Comparison of ENCODE assay signal across 8 cellular contexts in genomic region chr4:76213415-76214268, GRCh38. TPM values are rescaled to one million over a fixed set of nuclear protein-coding genes. Genes with fewer than 3 reads are reported as not detected.
A peak's percentile ranks its signal among the peaks of the same experiment; 100 is the strongest.
DNase-seq lines count a peak whose midpoint lies in the region; ATAC-seq, FAIRE-seq and TF ChIP-seq lines count a peak whose summit lies in the region.

SCARB2 (minus strand) TSS chr4:76213824; CDS start chr4:76213543, 281 bp downstream.

- in situ Hi-C loops in KBM-7 (cut with MboI; ENCODE audit: low pct_unique_long_range_greater_than_20kb, low sequenced_read_pairs): no loop called here

- ATAC-seq in GM21717 (IDR thresholded peaks at IDR 0.05; ENCODE audit: unreplicated experiment): peak; percentile 75

- H3K4me3 ChIP-seq in neutrophil (ENCODE audit: low read depth in 1 of 2, low read length in 1 of 2): peak within 1 kb of the TSS; percentile 77 to 80

- no peaks in the 10 kb centered on the region for H3K27me3 ChIP-seq in neutrophil

- peaks cover 46 to 47% of the 10 kb centered on the region in 2 experiments for H3K4me1 ChIP-seq in neutrophil (ENCODE audit: control insufficient read depth in 1 of 2, insufficient read depth in 1 of 2, low read depth in 1 of 2, low read length in 1 of 2)

- FAIRE-seq in frontal cortex (lab: Jason Lieb, UNC): no peak

- DNase-seq in EH (ENCODE audit: low read depth) (peak; percentile 90), KBM-7 (peak; percentile 77), SHP77 (lab: John Stamatoyannopoulos, UW) (peak; percentile 60 to 75), frontal cortex (ENCODE audit: low spot score in 2 of 2) (peak; percentile 90 to 93)
- DNase-seq in activated naive CD4-positive, alpha-beta T cell treated with Interleukin-2 at 50 U/mL for 16 hours: peak; percentile 70

- no peaks in the 10 kb centered on the region for H3K9me3 ChIP-seq in neutrophil

- TF ChIP-seq CTCF in neutrophil (IDR thresholded peaks at IDR 0.05): peak; percentile 27

- no peaks in the 10 kb centered on the region for H3K36me3 ChIP-seq in neutrophil

- H3K27ac ChIP-seq in neutrophil (peak within 1 kb of the TSS; percentile 94), temporal lobe (ENCODE audit: low read depth, low read length) (peak within 1 kb of the TSS; percentile 96)

RNA-seq across cellular contexts. Expression of gene SCARB2, which starts in this region (rescaled TPM):
- total RNA-seq in frontal cortex (263 TPM), temporal lobe (196 TPM)

Comparison
In these comparisons a context has a peak if more than half of its experiments do, and no peak if none do; other contexts are left out.
1. Peak in every context shown above with its lines: DNase-seq, ATAC-seq, H3K4me3 ChIP-seq and H3K27ac ChIP-seq.